Comparison of ENCODE assay signal across 24 cellular contexts in the genomic region with DNA sequence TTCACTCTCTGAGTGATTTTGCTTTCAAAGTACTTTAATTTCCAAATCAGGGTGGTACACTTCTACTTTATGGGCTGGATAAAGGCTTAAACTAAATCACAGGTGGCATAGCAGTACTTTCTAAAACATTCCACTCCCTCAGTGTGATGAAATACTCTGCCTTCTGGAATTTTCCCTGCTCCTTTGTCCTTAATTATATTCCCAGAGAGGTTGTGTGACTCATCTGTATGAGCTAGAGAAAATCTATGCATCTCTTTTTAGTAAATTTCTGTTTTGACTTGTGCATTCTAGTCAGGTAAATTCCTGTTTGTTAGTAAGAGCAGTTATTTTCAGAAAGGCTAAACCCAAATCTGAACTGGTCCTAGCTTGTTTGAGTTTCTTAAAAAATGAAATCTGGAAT. TPM values are rescaled to one million over a fixed set of nuclear protein-coding genes. Genes with fewer than 3 reads are reported as not detected.
DNase-seq lines count a peak whose midpoint lies in the region; ATAC-seq and TF ChIP-seq lines count a peak whose summit lies in the region.
"Had no signal": no experiment of that assay in that cellular context is flagged by ENCODE, and none has a peak within 500 bp of the region (broad histone marks: within the 10 kb centered on the region; RNA-seq: fewer than 3 reads in every experiment).

No MANE protein-coding gene starts in this region.

- TF ChIP-seq CTCF in RWPE2 (IDR thresholded peaks at IDR 0.05; ENCODE audit: poor library complexity, severe bottlenecking) (no peak), osteoblast (IDR thresholded peaks at IDR 0.05; ENCODE audit: extremely low read depth, low read depth, low read length) (no peak)

- H3K36me3 ChIP-seq in RWPE2 (ENCODE audit: low read depth) (no peaks in the 10 kb centered on the region), osteoblast (ENCODE audit: insufficient read depth, low read length) (no peaks in the 10 kb centered on the region)
- H3K36me3 ChIP-seq: BLaER1 treated with 17β-estradiol and CSF1 and Interleukin-3, amounts not matched to agents 10 nM and 100 nM; heart right ventricle; neutrophil; thoracic aorta had no signal

- no peaks in the 10 kb centered on the region for H3K27me3 ChIP-seq in RWPE2 (ENCODE audit: insufficient read depth, poor library complexity, severe bottlenecking)
- no peaks in the 10 kb centered on the region for H3K27me3 ChIP-seq in osteoblast (ENCODE audit: insufficient read depth, low read length)
- H3K27me3 ChIP-seq: BLaER1 treated with 17β-estradiol and CSF1 and Interleukin-3, amounts not matched to agents 10 nM and 100 nM; heart right ventricle; neutrophil had no signal

- H3K79me2 ChIP-seq in osteoblast (ENCODE audit: insufficient read depth, low read length) = no peaks in the 10 kb centered on the region

- peak overlapping the region; percentile 89 for H3K27ac ChIP-seq in RWPE2 (ENCODE audit: poor library complexity, severe bottlenecking)
- no peak overlapping the region for H3K27ac ChIP-seq in osteoblast (ENCODE audit: low read depth, low read length)
- H3K27ac ChIP-seq: BLaER1 treated with 17β-estradiol and CSF1 and Interleukin-3, amounts not matched to agents 10 nM and 100 nM; heart right ventricle; neutrophil; thoracic aorta had no signal

- H2AFZ ChIP-seq in osteoblast (ENCODE audit: low read length) = no peak overlapping the region

- peaks cover 12% of the 10 kb centered on the region for H3K4me1 ChIP-seq in RWPE2 (ENCODE audit: insufficient read depth, poor library complexity, severe bottlenecking)
- H3K4me1 ChIP-seq in osteoblast (ENCODE audit: insufficient read depth, low read length) = no peaks in the 10 kb centered on the region
- H3K4me1 ChIP-seq: BLaER1 treated with 17β-estradiol and CSF1 and Interleukin-3, amounts not matched to agents 10 nM and 100 nM; heart right ventricle had no signal

- no peak overlapping the region for H3K4me3 ChIP-seq in RWPE2 (ENCODE audit: severe bottlenecking)
- no peak overlapping the region for H3K4me3 ChIP-seq in osteoblast (ENCODE audit: insufficient read depth, low read length)
- H3K4me3 ChIP-seq: BLaER1 treated with 17β-estradiol and CSF1 and Interleukin-3, amounts not matched to agents 10 nM and 100 nM; heart right ventricle; thoracic aorta had no signal

- H3K4me2 ChIP-seq in osteoblast (ENCODE audit: insufficient read depth, low read length) = no peak overlapping the region
- H3K4me2 ChIP-seq: BLaER1 treated with 17β-estradiol and CSF1 and Interleukin-3, amounts not matched to agents 10 nM and 100 nM had no signal

- DNase-seq in EL (peak; percentile 45), RWPE2 (ENCODE audit: low spot score) (no peak), osteoblast (ENCODE audit: insufficient read length, low spot score, missing footprints) (peak; percentile 55), DMS53 (lab: John Stamatoyannopoulos, UW) (no peak), DMS 273 treated with DMSO at 0.1 percent for 48 hours (lab: John Stamatoyannopoulos, UW) (no peak)
- DNase-seq: activated CD4-positive, alpha-beta T cell treated with anti-CD3 and anti-CD28 coated beads, Interleukin-2, amount 50 U/mL, for 48 hours; activated T-cell treated with anti-CD3 and anti-CD28 coated beads, Interleukin-2, amount 50 U/mL, for 1 hour; caudate nucleus; effector memory CD8-positive, alpha-beta T cell; GOT3; heart right ventricle; kidney; midbrain; NCI-H1417 treated with DMSO at 0.1 percent for 48 hours; NCI-H2171 treated with DMSO at 0.1 percent for 48 hours; NCI-H82; right cardiac atrium had no signal

- H4K20me1 ChIP-seq in osteoblast (ENCODE audit: insufficient read depth, low read length) = no peaks in the 10 kb centered on the region
- H4K20me1 ChIP-seq: BLaER1 treated with 17β-estradiol and CSF1 and Interleukin-3, amounts not matched to agents 10 nM and 100 nM had no signal

- peaks cover 26% of the 10 kb centered on the region for H3K9me3 ChIP-seq in RWPE2 (ENCODE audit: severe bottlenecking)
- H3K9me3 ChIP-seq in osteoblast (ENCODE audit: low read depth, low read length) = peaks cover 18% of the 10 kb centered on the region

- ATAC-seq in RWPE2 (ENCODE audit: low read depth) (peak; percentile 78), esophagus mucosa (peak; percentile 76), GM18498 (IDR thresholded peaks at IDR 0.05; ENCODE audit: unreplicated experiment) (no peak), GM21529 (IDR thresholded peaks at IDR 0.05; ENCODE audit: unreplicated experiment) (no peak)
- ATAC-seq: effector memory CD8-positive, alpha-beta T cell; heart right ventricle; Panc1; right cardiac atrium had no signal

RNA-seq across cellular contexts. Expression of gene PLA2R1, which starts 29.0 kb away (rescaled TPM):
- 6.2 TPM for total RNA-seq in esophagus mucosa
- 19.2 and 19.9 TPM in 2 replicates for total RNA-seq in osteoblast

Comparison
In these comparisons a context has a peak if more than half of its experiments do, and no peak if none do; other contexts are left out.
1. DNase-seq: peak in EL (single experiment) and osteoblast (single experiment); none in RWPE2 (single experiment), DMS53 (single experiment) and DMS 273 treated with DMSO at 0.1 percent for 48 hours (single experiment).
2. ATAC-seq: peak in RWPE2 (single experiment) and esophagus mucosa (single experiment); none in GM18498 (single experiment) and GM21529 (single experiment).